In genomic region chr10:131107970-131108369, GRCh38 we compare ENCODE assay signal across 14 cellular contexts.
DNase-seq lines count a peak whose midpoint lies in the region; ATAC-seq and TF ChIP-seq lines count a peak whose summit lies in the region.
"Had no signal": no experiment of that assay in that cellular context is flagged by ENCODE, and none has a peak within 500 bp of the region (broad histone marks: within the 10 kb centered on the region; RNA-seq: fewer than 3 reads in every experiment).

No MANE protein-coding gene starts in this region.

- H3K79me2 ChIP-seq in trophoblast cell (ENCODE audit: control insufficient read depth, insufficient read depth, low read length, poor library complexity): no peaks in the 10 kb centered on the region

- no peaks in the 10 kb centered on the region for H3K27me3 ChIP-seq in trophoblast cell (ENCODE audit: insufficient read depth, low read length)

- no peak overlapping the region for H3K27ac ChIP-seq in HEK293 (ENCODE audit: extremely low read depth, low read depth, low read length)
- no peak overlapping the region for H3K27ac ChIP-seq in trophoblast cell (ENCODE audit: low read depth, low read length)
- H3K27ac ChIP-seq: GM23248 had no signal

- H3K9me3 ChIP-seq in HEK293 (ENCODE audit: control insufficient read depth, insufficient read depth, low read depth, low read length): no peaks in the 10 kb centered on the region
- H3K9me3 ChIP-seq in trophoblast cell (ENCODE audit: insufficient read depth, low read depth, low read length): peaks cover 29% of the 10 kb centered on the region

- H4K12ac ChIP-seq in trophoblast cell (ENCODE audit: low read depth, low read length): no peak overlapping the region

- no peak overlapping the region for H3K4me3 ChIP-seq in HEK293 (ENCODE audit: low read depth, low read length)
- H3K4me3 ChIP-seq in trophoblast cell (ENCODE audit: low read depth, low read length): no peak overlapping the region
- H3K4me3 ChIP-seq: GM23248 had no signal

- H2BK5ac ChIP-seq in trophoblast cell (ENCODE audit: low read depth, low read length, poor library complexity): no peak overlapping the region

- H2BK120ac ChIP-seq in trophoblast cell (ENCODE audit: insufficient read depth, low read length, poor library complexity): no peak overlapping the region

- no peak overlapping the region for H2AFZ ChIP-seq in trophoblast cell (ENCODE audit: insufficient read depth, low read length, poor library complexity)
- H2AFZ ChIP-seq: GM23248 had no signal

- no CpG with 5 or more reads among the region's 9 CpGs for WGBS in trophoblast cell (ENCODE audit: extremely low coverage, insufficient coverage, insufficient read length)

- H4K91ac ChIP-seq in trophoblast cell (ENCODE audit: low read depth, low read length): no peak overlapping the region

- H3K4ac ChIP-seq in trophoblast cell (ENCODE audit: low read depth, low read length): no peak overlapping the region

- ATAC-seq in esophagus mucosa (peak; percentile 80), GM18517 (IDR thresholded peaks at IDR 0.05; ENCODE audit: unreplicated experiment) (no peak)

- H3K23ac ChIP-seq in trophoblast cell (ENCODE audit: low read length): no peak overlapping the region

- POLR2A ChIA-PET in HEK293 (lab: Yijun Ruan, JAX): no interaction called here

- no peak overlapping the region for H2AK5ac ChIP-seq in trophoblast cell (ENCODE audit: low read length)

- DNase-seq in trophoblast cell (peak; percentile 30 to 76), SK-N-DZ (ENCODE audit: low spot score) (no peak)
- no peak for DNase-seq in stimulated activated CD4-positive, alpha-beta T cell treated with anti-CD3 and anti-CD28 coated beads, Interleukin-1b, Interleukin-23, amount 100 ng/mL, for 48 hours
- DNase-seq: C1 segment of cervical spinal cord; Calu3; CD4-positive, alpha-beta memory T cell; COR-L47; DMS53; DMS79 treated with DMSO at 0.1 percent for 48 hours; GM23248; HCEC 1CT had no signal

- no peak overlapping the region for H2BK12ac ChIP-seq in trophoblast cell (ENCODE audit: low read length)

- H3K4me1 ChIP-seq in HEK293 (ENCODE audit: control insufficient read depth, insufficient read depth, low read length): no peaks in the 10 kb centered on the region
- peaks cover 0 to 2% of the 10 kb centered on the region in 2 experiments for H3K4me1 ChIP-seq in trophoblast cell (ENCODE audit: control insufficient read depth in 1 of 2, insufficient read depth in 2 of 2, low read length in 2 of 2)

- H3K4me2 ChIP-seq in trophoblast cell (ENCODE audit: low read length): no peak overlapping the region

- no peak overlapping the region for H3K14ac ChIP-seq in trophoblast cell (ENCODE audit: low read length)

- H3K36me3 ChIP-seq in HEK293 (ENCODE audit: control insufficient read depth in 2 of 2, insufficient read depth in 1 of 2, low read length in 2 of 2): no peaks in the 10 kb centered on the region
- H3K36me3 ChIP-seq in trophoblast cell (ENCODE audit: control insufficient read depth in 1 of 2, insufficient read depth in 2 of 2, low read length in 2 of 2): peaks cover 19 to 26% of the 10 kb centered on the region in 2 experiments

- H3K79me1 ChIP-seq in trophoblast cell (ENCODE audit: low read length): no peaks in the 10 kb centered on the region

- H3K18ac ChIP-seq in trophoblast cell (ENCODE audit: low read length): no peak overlapping the region

- no peak overlapping the region for H3K9ac ChIP-seq in trophoblast cell (ENCODE audit: low read length)
- H3K9ac ChIP-seq: GM23248 had no signal

- TF ChIP-seq CTCF in HEK293 (tag by site-specific recombination; IDR thresholded peaks at IDR 0.05): no peak

- CTCF ChIA-PET in HEK293 (lab: Yijun Ruan, JAX): no interaction called here

- H4K8ac ChIP-seq in trophoblast cell (ENCODE audit: low read depth, low read length): no peak overlapping the region

TF ChIP-seq in HEK293, 187 proteins besides CTCF, POLR2A, EP300 and RAD21:
- TF ChIP-seq AEBP2 (tag by site-specific recombination; IDR thresholded peaks at IDR 0.05; ENCODE audit: borderline replicate concordance) (no peak), SETDB1 (IDR thresholded peaks at IDR 0.05; ENCODE audit: insufficient read length, low read length) (peak; percentile 12)

Comparison
In these comparisons a context has a peak if more than half of its experiments do, and no peak if none do; other contexts are left out.
1. DNase-seq: peak in trophoblast cell (2 of 2); none in stimulated activated CD4-positive, alpha-beta T cell treated with anti-CD3 and anti-CD28 coated beads, Interleukin-1b, Interleukin-23, amount 100 ng/mL, for 48 hours (single experiment) and SK-N-DZ (single experiment).